9 cellular contexts compared by ENCODE assay signal in genomic region chr15:43799209-43799944, GRCh38. TPM values are rescaled to one million over a fixed set of nuclear protein-coding genes. Genes with fewer than 3 reads are reported as not detected.
A peak's percentile ranks its signal among the peaks of the same experiment; 100 is the strongest.
DNase-seq lines count a peak whose midpoint lies in the region; ATAC-seq, FAIRE-seq and TF ChIP-seq lines count a peak whose summit lies in the region.
"Had no signal": no experiment of that assay in that cellular context is flagged by ENCODE, and none has a peak within 500 bp of the region (broad histone marks: within the 10 kb centered on the region; RNA-seq: fewer than 3 reads in every experiment).

No MANE protein-coding gene starts in this region.

- H3K9ac ChIP-seq in colonic mucosa (ENCODE audit: low read depth in 2 of 2, low read length in 2 of 2) = peak overlapping the region; percentile 45 to 99
- H3K9ac ChIP-seq: KMS-11 had no signal

- DNase-seq in GM12891 (ENCODE audit: insufficient read length, low spot score) (no peak), NCI-H2171 treated with DMSO at 0.1 percent for 48 hours (lab: John Stamatoyannopoulos, UW) (peak; percentile 90), colonic mucosa (peak; percentile 49), psoas muscle (no peak)
- DNase-seq in NK-92 treated with Interleukin-12 subunit alpha and Interleukin-12 subunit beta, amount 100 ng/mL, for 24 hours (lab: John Stamatoyannopoulos, UW) = no peak

- 83 to 87% (median 84%) methylated on average over 16 of the region's 16 CpGs for WGBS in psoas muscle, 3 donors

- H3K4me3 ChIP-seq in colonic mucosa (no peak overlapping the region), psoas muscle (peak overlapping the region; percentile 99)

- peaks cover 21% of the 10 kb centered on the region for H3K4me1 ChIP-seq in colonic mucosa
- H3K4me1 ChIP-seq in psoas muscle = peaks cover 47% of the 10 kb centered on the region

- no peaks in the 10 kb centered on the region for H3K27me3 ChIP-seq in colonic mucosa
- no peaks in the 10 kb centered on the region for H3K27me3 ChIP-seq in psoas muscle (ENCODE audit: insufficient read depth in 3 of 3, low read length in 2 of 3)

- H3K36me3 ChIP-seq in colonic mucosa (peaks cover 4% of the 10 kb centered on the region), psoas muscle (ENCODE audit: insufficient read depth in 1 of 2, low read depth in 1 of 2) (peaks cover 3 to 83% of the 10 kb centered on the region in 2 donors)

- no peak for TF ChIP-seq POLR2A in GM12891 (IDR thresholded peaks at IDR 0.05; ENCODE audit: low read depth, low read length)

- no peak for FAIRE-seq in GM12891 (lab: Jason Lieb, UNC)

- TF ChIP-seq CTCF in colonic mucosa (IDR thresholded peaks at IDR 0.05) (no peak), psoas muscle (IDR thresholded peaks at IDR 0.05) (no peak)

- H3K27ac ChIP-seq in colonic mucosa (peak overlapping the region; percentile 90), psoas muscle (peak overlapping the region; percentile 92)
- H3K27ac ChIP-seq: KMS-11 had no signal

- intact Hi-C loops in colonic mucosa (cut with DNase I) (loop anchor here (10.0 kb wide), 1 partner anchor 915 kb away; the partner anchor contains the start of genes B2M and PATL2), psoas muscle (cut with DNase I) (no loop called here)

- no peak for ATAC-seq in psoas muscle
- no peak for ATAC-seq in GM21367 (IDR thresholded peaks at IDR 0.05; ENCODE audit: unreplicated experiment)
- no peak for ATAC-seq in GM19328 (IDR thresholded peaks at IDR 0.05; ENCODE audit: unreplicated experiment)
- ATAC-seq in GM21619 (IDR thresholded peaks at IDR 0.05; ENCODE audit: unreplicated experiment) = no peak

- H3K9me3 ChIP-seq in colonic mucosa = no peaks in the 10 kb centered on the region
- H3K9me3 ChIP-seq in psoas muscle = no peaks in the 10 kb centered on the region

TF ChIP-seq in GM12891, 5 proteins besides CTCF, POLR2A, EP300 and RAD21:
- TF ChIP-seq POLR2AphosphoS5 (IDR thresholded peaks at IDR 0.05; ENCODE audit: low read depth, low read length) = no peak
- TF ChIP-seq SPI1 (IDR thresholded peaks at IDR 0.05; ENCODE audit: low read depth, low read length) = no peak
- peak; percentile 30 for TF ChIP-seq PAX5 (IDR thresholded peaks at IDR 0.05; ENCODE audit: insufficient read depth, low read length, severe bottlenecking)

RNA-seq across cellular contexts. Expression of gene SERINC4, which starts 0.6 kb away (rescaled TPM):
- polyA plus RNA-seq in GM12891 (2012; ENCODE audit: low read depth, missing spikeins) = not detected
- under 1 TPM; 0.21 to 0.44 TPM for total RNA-seq in colonic mucosa
- under 1 TPM; 0.18 to 0.30 (median 0.21) TPM for total RNA-seq in psoas muscle
- under 1 TPM; 0.15 to 0.93 (median 0.57) TPM for polyA plus RNA-seq in psoas muscle

RNA-seq across cellular contexts. Expression of gene HYPK, which starts 1.0 kb away (rescaled TPM):
- 10.4 TPM for polyA plus RNA-seq in GM12891 (2012; ENCODE audit: low read depth, missing spikeins)
- total RNA-seq in colonic mucosa (10 to 100 TPM in 1 of 2 donors, 1 to 10 TPM in 1; 5.0 to 25.7 TPM), psoas muscle (10 to 100 TPM; 17.7 to 28.0 (median 18.9) TPM)
- 10 to 100 TPM in 2 of 3 donors, under 1 TPM in 1; 0.77 to 36.5 (median 26.4) TPM for polyA plus RNA-seq in psoas muscle

RNA-seq across cellular contexts. Expression of gene SERF2, which starts 7.3 kb away (rescaled TPM):
- 1,476 TPM for polyA plus RNA-seq in GM12891 (2012; ENCODE audit: low read depth, missing spikeins)
- total RNA-seq in colonic mucosa (1,000 to 10,000 TPM; 1,223 to 1,445 TPM), psoas muscle (1,000 to 10,000 TPM in 1 of 4 donors, 100 to 1,000 TPM in 3; 471 to 1,023 (median 623) TPM)
- 1,000 to 10,000 TPM; 1,091 to 1,648 (median 1,147) TPM for polyA plus RNA-seq in psoas muscle

RNA-seq across cellular contexts. Expression of gene ELL3, which starts 22.6 kb away (rescaled TPM):
- polyA plus RNA-seq in GM12891 (2012; ENCODE audit: low read depth, missing spikeins) = 17.9 TPM
- total RNA-seq in colonic mucosa = 10 to 100 TPM; 23.3 to 34.9 TPM
- 1 to 10 TPM; 1.3 to 8.5 (median 2.3) TPM for total RNA-seq in psoas muscle
- 1 to 10 TPM; 1.5 to 4.6 (median 4.1) TPM for polyA plus RNA-seq in psoas muscle

RNA-seq across cellular contexts. Expression of gene MFAP1, which starts 25.1 kb away (rescaled TPM):
- 42.0 TPM for polyA plus RNA-seq in GM12891 (2012; ENCODE audit: low read depth, missing spikeins)
- 10 to 100 TPM; 20.7 to 27.8 TPM for total RNA-seq in colonic mucosa
- 10 to 100 TPM; 18.0 to 21.4 (median 20.7) TPM for total RNA-seq in psoas muscle
- polyA plus RNA-seq in psoas muscle = 10 to 100 TPM; 17.2 to 31.4 (median 23.5) TPM

Comparison
In these comparisons a context has a peak if more than half of its experiments do, and no peak if none do; other contexts are left out.
1. DNase-seq: peak in NCI-H2171 treated with DMSO at 0.1 percent for 48 hours (single experiment) and colonic mucosa (single experiment); none in GM12891 (single experiment), psoas muscle (0 of 2) and NK-92 treated with Interleukin-12 subunit alpha and Interleukin-12 subunit beta, amount 100 ng/mL, for 24 hours (single experiment).